In genomic region chr12:78470354-78471195, GRCh38 we compare ENCODE assay signal across 9 cellular contexts.
DNase-seq lines count a peak whose midpoint lies in the region; ATAC-seq, FAIRE-seq and TF ChIP-seq lines count a peak whose summit lies in the region.
"Had no signal": no experiment of that assay in that cellular context is flagged by ENCODE, and none has a peak within 500 bp of the region (broad histone marks: within the 10 kb centered on the region; RNA-seq: fewer than 3 reads in every experiment).

No MANE protein-coding gene starts in this region.

- FAIRE-seq in frontal cortex (lab: Jason Lieb, UNC), result no peak

- no peaks in the 10 kb centered on the region for H4K20me1 ChIP-seq in neural cell (ENCODE audit: insufficient read depth)

- no peak overlapping the region for H3K4me3 Mint-ChIP-seq in stimulated activated memory B cell treated with anti-CD40 and anti-IgM and Interleukin-4, amounts not matched to agents 10 μg/mL and 1 μg/mL and 100 μg/mL, for 72 hours

- no peaks in the 10 kb centered on the region for H3K9me3 Mint-ChIP-seq in stimulated activated memory B cell treated with anti-CD40 and anti-IgM and Interleukin-4, amounts not matched to agents 10 μg/mL and 1 μg/mL and 100 μg/mL, for 72 hours

- TF ChIP-seq EP300 in neural cell (conservative IDR thresholded peaks at IDR 0.05; ENCODE audit: poor library complexity, severe bottlenecking), result no peak

- no peak for ATAC-seq in stimulated activated memory B cell treated with anti-CD40 and anti-IgM and Interleukin-4, amounts not matched to agents 10 μg/mL and 1 μg/mL and 100 μg/mL, for 72 hours
- ATAC-seq: left colon had no signal

- no peak overlapping the region for H2AFZ ChIP-seq in neural cell (ENCODE audit: low read depth, low read length)

- H3K27me3 Mint-ChIP-seq in stimulated activated memory B cell treated with anti-CD40 and anti-IgM and Interleukin-4, amounts not matched to agents 10 μg/mL and 1 μg/mL and 100 μg/mL, for 72 hours, result no peaks in the 10 kb centered on the region

- no peaks in the 10 kb centered on the region for H3K9me3 ChIP-seq in neural cell (ENCODE audit: low read length)

- peak; percentile 71 for TF ChIP-seq RAD21 in neural cell (conservative IDR thresholded peaks at IDR 0.05)

- no peak overlapping the region for H3K27ac Mint-ChIP-seq in stimulated activated memory B cell treated with anti-CD40 and anti-IgM and Interleukin-4, amounts not matched to agents 10 μg/mL and 1 μg/mL and 100 μg/mL, for 72 hours

- no peaks in the 10 kb centered on the region for H3K36me3 ChIP-seq in neural cell (ENCODE audit: insufficient read depth, low read length)

- H3K36me3 Mint-ChIP-seq in stimulated activated memory B cell treated with anti-CD40 and anti-IgM and Interleukin-4, amounts not matched to agents 10 μg/mL and 1 μg/mL and 100 μg/mL, for 72 hours, result no peaks in the 10 kb centered on the region

- no peaks in the 10 kb centered on the region for H3K27me3 ChIP-seq in neural cell (ENCODE audit: insufficient read depth, low read depth, low read length)

- no peak overlapping the region for H3K4me3 ChIP-seq in neural cell (ENCODE audit: low read length)

- peak; percentile 69 for TF ChIP-seq CTCF in neural cell (IDR thresholded peaks at IDR 0.05; ENCODE audit: poor library complexity, severe bottlenecking)

- no peaks in the 10 kb centered on the region for H3K79me2 ChIP-seq in neural cell (replicated peaks; ENCODE audit: insufficient read depth, low read length)

- DNase-seq in DMS 273 (lab: John Stamatoyannopoulos, UW; ENCODE audit: unreplicated experiment) (peak; percentile 77), HCEC 1CT (peak; percentile 64), NCI-H446 (lab: John Stamatoyannopoulos, UW) (peak; percentile 38 to 87), cerebellum (ENCODE audit: low spot score) (peak; percentile 20), CD1c-positive myeloid dendritic cell (ENCODE audit: extremely low spot score) (no peak), frontal cortex (ENCODE audit: low spot score in 2 of 2) (no peak)

- no peak overlapping the region for H3K27ac ChIP-seq in neural cell (ENCODE audit: low read length)

- no peak overlapping the region for H3K4me2 ChIP-seq in neural cell (ENCODE audit: low read length)

- no peak overlapping the region for H3K9ac ChIP-seq in neural cell (ENCODE audit: low read length)

- H3K9me2 ChIP-seq in neural cell (ENCODE audit: insufficient read depth, low read length), result no peaks in the 10 kb centered on the region

- H3F3A ChIP-seq in neural cell (ENCODE audit: insufficient read depth, low read length, poor library complexity, severe bottlenecking), result no peaks in the 10 kb centered on the region

- no peaks in the 10 kb centered on the region for H3K4me1 Mint-ChIP-seq in stimulated activated memory B cell treated with anti-CD40 and anti-IgM and Interleukin-4, amounts not matched to agents 10 μg/mL and 1 μg/mL and 100 μg/mL, for 72 hours

TF ChIP-seq in neural cell, 6 proteins besides CTCF, POLR2A, EP300 and RAD21:
- TF ChIP-seq MXI1 (conservative IDR thresholded peaks at IDR 0.05; ENCODE audit: poor library complexity, severe bottlenecking), result no peak
- TF ChIP-seq TAF1 (IDR thresholded peaks at IDR 0.05; ENCODE audit: low read depth), result no peak
- TF ChIP-seq REST (IDR thresholded peaks at IDR 0.05; ENCODE audit: borderline replicate concordance), result no peak
- no peak for TF ChIP-seq POLR2AphosphoS5 (IDR thresholded peaks at IDR 0.05)
- peak; percentile 82 for TF ChIP-seq SMC3 (conservative IDR thresholded peaks at IDR 0.05; ENCODE audit: poor library complexity)

Comparison
In these comparisons a context has a peak if more than half of its experiments do, and no peak if none do; other contexts are left out.
1. DNase-seq: peak in DMS 273 (single experiment), HCEC 1CT (single experiment), NCI-H446 (2 of 2) and cerebellum (single experiment); none in CD1c-positive myeloid dendritic cell (single experiment) and frontal cortex (0 of 2).